Comparison of ENCODE assay signal across 2 cellular contexts in the genomic region with DNA sequence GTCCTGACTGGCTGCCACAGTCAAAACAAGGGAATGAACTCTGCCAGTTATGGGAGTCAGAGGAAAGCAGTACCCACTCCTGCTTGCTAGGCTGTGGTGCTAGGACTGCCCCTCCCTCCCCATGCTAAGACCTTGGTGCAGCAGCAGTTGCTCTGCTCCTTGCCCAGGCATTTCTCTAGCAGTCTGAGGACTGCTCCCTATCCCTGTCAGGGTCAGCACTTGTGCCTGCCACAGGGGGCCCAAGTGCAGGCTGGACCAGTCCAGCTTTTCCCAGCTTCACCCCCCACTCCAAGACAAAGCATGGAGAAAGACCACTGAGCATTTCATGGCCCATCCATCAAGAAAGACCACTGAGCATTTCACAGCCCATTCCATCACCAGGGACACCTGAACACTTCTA.
TF ChIP-seq lines count a peak whose summit lies in the region.

No MANE protein-coding gene starts in this region.

TF ChIP-seq in IMR-90, 13 proteins besides CTCF, POLR2A, EP300 and RAD21:
- TF ChIP-seq, protein P1, sequence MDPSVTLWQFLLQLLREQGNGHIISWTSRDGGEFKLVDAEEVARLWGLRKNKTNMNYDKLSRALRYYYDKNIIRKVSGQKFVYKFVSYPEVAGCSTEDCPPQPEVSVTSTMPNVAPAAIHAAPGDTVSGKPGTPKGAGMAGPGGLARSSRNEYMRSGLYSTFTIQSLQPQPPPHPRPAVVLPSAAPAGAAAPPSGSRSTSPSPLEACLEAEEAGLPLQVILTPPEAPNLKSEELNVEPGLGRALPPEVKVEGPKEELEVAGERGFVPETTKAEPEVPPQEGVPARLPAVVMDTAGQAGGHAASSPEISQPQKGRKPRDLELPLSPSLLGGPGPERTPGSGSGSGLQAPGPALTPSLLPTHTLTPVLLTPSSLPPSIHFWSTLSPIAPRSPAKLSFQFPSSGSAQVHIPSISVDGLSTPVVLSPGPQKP (IDR thresholded peaks at IDR 0.05; ENCODE audit: borderline replicate concordance, low read depth, low read length) = no peak
- no peak for TF ChIP-seq FOS (IDR thresholded peaks at IDR 0.05; ENCODE audit: low read depth, low read length)
- TF ChIP-seq RFX5 (IDR thresholded peaks at IDR 0.05; ENCODE audit: low read depth, low read length) = no peak
- TF ChIP-seq BHLHE40 (IDR thresholded peaks at IDR 0.05; ENCODE audit: low read depth, low read length) = no peak
- TF ChIP-seq MXI1 (IDR thresholded peaks at IDR 0.05; ENCODE audit: borderline replicate concordance, low read depth, low read length) = no peak
- no peak for TF ChIP-seq SMC3 (IDR thresholded peaks at IDR 0.05; ENCODE audit: low read depth, low read length)
- TF ChIP-seq, protein P2, sequence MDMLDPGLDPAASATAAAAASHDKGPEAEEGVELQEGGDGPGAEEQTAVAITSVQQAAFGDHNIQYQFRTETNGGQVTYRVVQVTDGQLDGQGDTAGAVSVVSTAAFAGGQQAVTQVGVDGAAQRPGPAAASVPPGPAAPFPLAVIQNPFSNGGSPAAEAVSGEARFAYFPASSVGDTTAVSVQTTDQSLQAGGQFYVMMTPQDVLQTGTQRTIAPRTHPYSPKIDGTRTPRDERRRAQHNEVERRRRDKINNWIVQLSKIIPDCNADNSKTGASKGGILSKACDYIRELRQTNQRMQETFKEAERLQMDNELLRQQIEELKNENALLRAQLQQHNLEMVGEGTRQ (IDR thresholded peaks at IDR 0.05; ENCODE audit: low read depth, low read length) = no peak
- no peak for TF ChIP-seq RCOR1 (IDR thresholded peaks at IDR 0.05; ENCODE audit: insufficient replicate concordance, low read length)
- TF ChIP-seq CHD1 (IDR thresholded peaks at IDR 0.05; ENCODE audit: low read depth, low read length) = no peak
- TF ChIP-seq MAFK (IDR thresholded peaks at IDR 0.05; ENCODE audit: low read depth, low read length) = no peak
- no peak for TF ChIP-seq NFE2L2 (IDR thresholded peaks at IDR 0.05; ENCODE audit: low read depth, low read length)
- TF ChIP-seq MAZ (IDR thresholded peaks at IDR 0.05; ENCODE audit: borderline replicate concordance, low read depth, low read length) = no peak
- no peak for TF ChIP-seq CEBPB (IDR thresholded peaks at IDR 0.05; ENCODE audit: low read depth, low read length)

TF ChIP-seq in WTC11, 78 proteins besides CTCF, POLR2A, EP300 and RAD21 (continued from another document):
- TF ChIP-seq, protein P3, sequence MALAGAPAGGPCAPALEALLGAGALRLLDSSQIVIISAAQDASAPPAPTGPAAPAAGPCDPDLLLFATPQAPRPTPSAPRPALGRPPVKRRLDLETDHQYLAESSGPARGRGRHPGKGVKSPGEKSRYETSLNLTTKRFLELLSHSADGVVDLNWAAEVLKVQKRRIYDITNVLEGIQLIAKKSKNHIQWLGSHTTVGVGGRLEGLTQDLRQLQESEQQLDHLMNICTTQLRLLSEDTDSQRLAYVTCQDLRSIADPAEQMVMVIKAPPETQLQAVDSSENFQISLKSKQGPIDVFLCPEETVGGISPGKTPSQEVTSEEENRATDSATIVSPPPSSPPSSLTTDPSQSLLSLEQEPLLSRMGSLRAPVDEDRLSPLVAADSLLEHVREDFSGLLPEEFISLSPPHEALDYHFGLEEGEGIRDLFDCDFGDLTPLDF (CRISPR knock-in tag; IDR thresholded peaks at IDR 0.05) = no peak
- TF ChIP-seq ZNF671 (CRISPR knock-in tag; IDR thresholded peaks at IDR 0.05) (no peak), ZNF416 (CRISPR knock-in tag; IDR thresholded peaks at IDR 0.05) (no peak), ELF4 (CRISPR knock-in tag; IDR thresholded peaks at IDR 0.05; ENCODE audit: low read depth) (no peak), SMAD3 (CRISPR knock-in tag; IDR thresholded peaks at IDR 0.05; ENCODE audit: borderline replicate concordance) (no peak), ZNF317 (CRISPR knock-in tag; IDR thresholded peaks at IDR 0.05; ENCODE audit: borderline replicate concordance, low read depth) (no peak), GABPB1 (CRISPR knock-in tag; IDR thresholded peaks at IDR 0.05) (no peak), CREB1 (CRISPR knock-in tag; IDR thresholded peaks at IDR 0.05) (no peak), SP1 (CRISPR knock-in tag; conservative IDR thresholded peaks at IDR 0.05) (no peak), GRHL2 (CRISPR knock-in tag; IDR thresholded peaks at IDR 0.05; ENCODE audit: insufficient replicate concordance, severe bottlenecking) (no peak)
- TF ChIP-seq, protein P4, sequence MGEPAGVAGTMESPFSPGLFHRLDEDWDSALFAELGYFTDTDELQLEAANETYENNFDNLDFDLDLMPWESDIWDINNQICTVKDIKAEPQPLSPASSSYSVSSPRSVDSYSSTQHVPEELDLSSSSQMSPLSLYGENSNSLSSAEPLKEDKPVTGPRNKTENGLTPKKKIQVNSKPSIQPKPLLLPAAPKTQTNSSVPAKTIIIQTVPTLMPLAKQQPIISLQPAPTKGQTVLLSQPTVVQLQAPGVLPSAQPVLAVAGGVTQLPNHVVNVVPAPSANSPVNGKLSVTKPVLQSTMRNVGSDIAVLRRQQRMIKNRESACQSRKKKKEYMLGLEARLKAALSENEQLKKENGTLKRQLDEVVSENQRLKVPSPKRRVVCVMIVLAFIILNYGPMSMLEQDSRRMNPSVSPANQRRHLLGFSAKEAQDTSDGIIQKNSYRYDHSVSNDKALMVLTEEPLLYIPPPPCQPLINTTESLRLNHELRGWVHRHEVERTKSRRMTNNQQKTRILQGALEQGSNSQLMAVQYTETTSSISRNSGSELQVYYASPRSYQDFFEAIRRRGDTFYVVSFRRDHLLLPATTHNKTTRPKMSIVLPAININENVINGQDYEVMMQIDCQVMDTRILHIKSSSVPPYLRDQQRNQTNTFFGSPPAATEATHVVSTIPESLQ (CRISPR knock-in tag; IDR thresholded peaks at IDR 0.05) = no peak
- TF ChIP-seq, protein P5, sequence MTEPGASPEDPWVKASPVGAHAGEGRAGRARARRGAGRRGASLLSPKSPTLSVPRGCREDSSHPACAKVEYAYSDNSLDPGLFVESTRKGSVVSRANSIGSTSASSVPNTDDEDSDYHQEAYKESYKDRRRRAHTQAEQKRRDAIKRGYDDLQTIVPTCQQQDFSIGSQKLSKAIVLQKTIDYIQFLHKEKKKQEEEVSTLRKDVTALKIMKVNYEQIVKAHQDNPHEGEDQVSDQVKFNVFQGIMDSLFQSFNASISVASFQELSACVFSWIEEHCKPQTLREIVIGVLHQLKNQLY (CRISPR knock-in tag; IDR thresholded peaks at IDR 0.05) = no peak
- TF ChIP-seq, protein P6, sequence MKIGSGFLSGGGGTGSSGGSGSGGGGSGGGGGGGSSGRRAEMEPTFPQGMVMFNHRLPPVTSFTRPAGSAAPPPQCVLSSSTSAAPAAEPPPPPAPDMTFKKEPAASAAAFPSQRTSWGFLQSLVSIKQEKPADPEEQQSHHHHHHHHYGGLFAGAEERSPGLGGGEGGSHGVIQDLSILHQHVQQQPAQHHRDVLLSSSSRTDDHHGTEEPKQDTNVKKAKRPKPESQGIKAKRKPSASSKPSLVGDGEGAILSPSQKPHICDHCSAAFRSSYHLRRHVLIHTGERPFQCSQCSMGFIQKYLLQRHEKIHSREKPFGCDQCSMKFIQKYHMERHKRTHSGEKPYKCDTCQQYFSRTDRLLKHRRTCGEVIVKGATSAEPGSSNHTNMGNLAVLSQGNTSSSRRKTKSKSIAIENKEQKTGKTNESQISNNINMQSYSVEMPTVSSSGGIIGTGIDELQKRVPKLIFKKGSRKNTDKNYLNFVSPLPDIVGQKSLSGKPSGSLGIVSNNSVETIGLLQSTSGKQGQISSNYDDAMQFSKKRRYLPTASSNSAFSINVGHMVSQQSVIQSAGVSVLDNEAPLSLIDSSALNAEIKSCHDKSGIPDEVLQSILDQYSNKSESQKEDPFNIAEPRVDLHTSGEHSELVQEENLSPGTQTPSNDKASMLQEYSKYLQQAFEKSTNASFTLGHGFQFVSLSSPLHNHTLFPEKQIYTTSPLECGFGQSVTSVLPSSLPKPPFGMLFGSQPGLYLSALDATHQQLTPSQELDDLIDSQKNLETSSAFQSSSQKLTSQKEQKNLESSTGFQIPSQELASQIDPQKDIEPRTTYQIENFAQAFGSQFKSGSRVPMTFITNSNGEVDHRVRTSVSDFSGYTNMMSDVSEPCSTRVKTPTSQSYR (CRISPR knock-in tag; IDR thresholded peaks at IDR 0.05) = no peak
- TF ChIP-seq, protein P7, sequence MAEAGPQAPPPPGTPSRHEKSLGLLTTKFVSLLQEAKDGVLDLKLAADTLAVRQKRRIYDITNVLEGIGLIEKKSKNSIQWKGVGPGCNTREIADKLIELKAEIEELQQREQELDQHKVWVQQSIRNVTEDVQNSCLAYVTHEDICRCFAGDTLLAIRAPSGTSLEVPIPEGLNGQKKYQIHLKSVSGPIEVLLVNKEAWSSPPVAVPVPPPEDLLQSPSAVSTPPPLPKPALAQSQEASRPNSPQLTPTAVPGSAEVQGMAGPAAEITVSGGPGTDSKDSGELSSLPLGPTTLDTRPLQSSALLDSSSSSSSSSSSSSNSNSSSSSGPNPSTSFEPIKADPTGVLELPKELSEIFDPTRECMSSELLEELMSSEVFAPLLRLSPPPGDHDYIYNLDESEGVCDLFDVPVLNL (CRISPR knock-in tag; IDR thresholded peaks at IDR 0.05; ENCODE audit: borderline replicate concordance, low read depth) = no peak
- TF ChIP-seq, protein P8, sequence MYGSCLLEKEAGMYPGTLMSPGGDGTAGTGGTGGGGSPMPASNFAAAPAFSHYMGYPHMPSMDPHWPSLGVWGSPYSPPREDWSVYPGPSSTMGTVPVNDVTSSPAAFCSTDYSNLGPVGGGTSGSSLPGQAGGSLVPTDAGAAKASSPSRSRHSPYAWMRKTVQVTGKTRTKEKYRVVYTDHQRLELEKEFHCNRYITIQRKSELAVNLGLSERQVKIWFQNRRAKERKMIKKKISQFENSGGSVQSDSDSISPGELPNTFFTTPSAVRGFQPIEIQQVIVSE (CRISPR knock-in tag; IDR thresholded peaks at IDR 0.05; ENCODE audit: borderline replicate concordance) = no peak
- TF ChIP-seq, protein P9, sequence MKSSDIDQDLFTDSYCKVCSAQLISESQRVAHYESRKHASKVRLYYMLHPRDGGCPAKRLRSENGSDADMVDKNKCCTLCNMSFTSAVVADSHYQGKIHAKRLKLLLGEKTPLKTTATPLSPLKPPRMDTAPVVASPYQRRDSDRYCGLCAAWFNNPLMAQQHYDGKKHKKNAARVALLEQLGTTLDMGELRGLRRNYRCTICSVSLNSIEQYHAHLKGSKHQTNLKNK (CRISPR knock-in tag; IDR thresholded peaks at IDR 0.05) = no peak
- TF ChIP-seq, protein P10, sequence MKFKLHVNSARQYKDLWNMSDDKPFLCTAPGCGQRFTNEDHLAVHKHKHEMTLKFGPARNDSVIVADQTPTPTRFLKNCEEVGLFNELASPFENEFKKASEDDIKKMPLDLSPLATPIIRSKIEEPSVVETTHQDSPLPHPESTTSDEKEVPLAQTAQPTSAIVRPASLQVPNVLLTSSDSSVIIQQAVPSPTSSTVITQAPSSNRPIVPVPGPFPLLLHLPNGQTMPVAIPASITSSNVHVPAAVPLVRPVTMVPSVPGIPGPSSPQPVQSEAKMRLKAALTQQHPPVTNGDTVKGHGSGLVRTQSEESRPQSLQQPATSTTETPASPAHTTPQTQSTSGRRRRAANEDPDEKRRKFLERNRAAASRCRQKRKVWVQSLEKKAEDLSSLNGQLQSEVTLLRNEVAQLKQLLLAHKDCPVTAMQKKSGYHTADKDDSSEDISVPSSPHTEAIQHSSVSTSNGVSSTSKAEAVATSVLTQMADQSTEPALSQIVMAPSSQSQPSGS (CRISPR knock-in tag; IDR thresholded peaks at IDR 0.05; ENCODE audit: borderline replicate concordance, low read depth) = no peak
- TF ChIP-seq, protein P11, sequence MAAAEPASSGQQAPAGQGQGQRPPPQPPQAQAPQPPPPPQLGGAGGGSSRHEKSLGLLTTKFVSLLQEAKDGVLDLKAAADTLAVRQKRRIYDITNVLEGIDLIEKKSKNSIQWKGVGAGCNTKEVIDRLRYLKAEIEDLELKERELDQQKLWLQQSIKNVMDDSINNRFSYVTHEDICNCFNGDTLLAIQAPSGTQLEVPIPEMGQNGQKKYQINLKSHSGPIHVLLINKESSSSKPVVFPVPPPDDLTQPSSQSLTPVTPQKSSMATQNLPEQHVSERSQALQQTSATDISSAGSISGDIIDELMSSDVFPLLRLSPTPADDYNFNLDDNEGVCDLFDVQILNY (CRISPR knock-in tag; IDR thresholded peaks at IDR 0.05) = no peak
TF ChIP-seq in WTC11: peak in this region for 0.
